22 cellular contexts compared by ENCODE assay signal in the genomic region with DNA sequence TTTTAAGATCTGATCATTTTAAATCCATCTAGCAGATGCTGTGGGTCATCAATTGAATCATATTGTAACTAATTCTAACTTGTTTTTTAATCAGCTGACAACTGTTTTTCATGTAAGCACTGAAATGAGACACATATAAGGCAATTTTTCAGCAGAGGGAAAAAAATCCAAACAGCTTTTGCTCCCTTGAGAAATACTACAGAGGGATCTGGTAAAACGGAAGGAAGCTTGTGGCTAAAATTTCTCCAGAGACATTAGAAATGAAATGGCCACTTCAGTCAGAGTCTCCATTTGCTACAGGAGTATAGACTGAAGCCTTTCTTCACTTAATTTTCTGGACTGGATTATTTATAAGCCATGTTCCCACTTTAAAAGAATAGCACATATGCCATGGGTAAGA.
"Had no signal": no experiment of that assay in that cellular context is flagged by ENCODE, and none has a peak within 500 bp of the region (broad histone marks: within the 10 kb centered on the region; RNA-seq: fewer than 3 reads in every experiment).

No MANE protein-coding gene starts in this region.

- H3K4me3 ChIP-seq: hepatocyte, left ventricle myocardium inferior, lung, ovary, prostate gland, spleen, suprapubic skin, thoracic aorta, tibial artery, upper lobe of right lung had no signal

- H3K27ac ChIP-seq: hepatocyte, left ventricle myocardium inferior, ovary, prostate gland, spleen, suprapubic skin, thoracic aorta, tibial artery, upper lobe of right lung had no signal

- H2AFZ ChIP-seq: hepatocyte had no signal

- H3K4me2 ChIP-seq: hepatocyte had no signal

- FAIRE-seq: small intestine had no signal

- H3K36me3 ChIP-seq: left ventricle myocardium inferior, ovary, prostate gland, spleen, suprapubic skin, thoracic aorta, tibial artery, upper lobe of right lung had no signal

- DNase-seq: islet precursor cell; left ventricle myocardium inferior; mesendoderm; naive thymus-derived CD4-positive, alpha-beta T cell; ovary; retina; right cardiac atrium; small intestine; spleen; stimulated activated CD4-positive, alpha-beta T cell treated with anti-CD3 and anti-CD28 coated beads, Interleukin-4, amount 100 ng/mL, for 24 hours; stimulated activated naive CD4-positive, alpha-beta T cell; tibial artery; trophoblast cell; upper lobe of right lung had no signal

- H3K4me1 ChIP-seq: left ventricle myocardium inferior, prostate gland, spleen, suprapubic skin, upper lobe of right lung had no signal

- ATAC-seq: naive thymus-derived CD4-positive, alpha-beta T cell; natural killer cell treated with Interleukin-12 subunit alpha and Interleukin-12 subunit beta and Interleukin-15 and Interleukin-18, amount 100 ng/mL, for 72 hours; right cardiac atrium; sciatic nerve; stimulated activated effector memory CD8-positive, alpha-beta T cell treated with anti-CD3 and anti-CD28 coated beads, Interleukin-12 subunit alpha, Interleukin-12 subunit beta, amount 100 ng/mL, for 72 hours; upper lobe of right lung had no signal

- H3K9me3 ChIP-seq: ovary, prostate gland, upper lobe of right lung had no signal

- H3K27me3 ChIP-seq: hepatocyte, ovary, spleen, suprapubic skin, tibial artery, upper lobe of right lung had no signal

- H3K79me2 ChIP-seq: hepatocyte had no signal
